9 cellular contexts compared by ENCODE assay signal in the genomic region with DNA sequence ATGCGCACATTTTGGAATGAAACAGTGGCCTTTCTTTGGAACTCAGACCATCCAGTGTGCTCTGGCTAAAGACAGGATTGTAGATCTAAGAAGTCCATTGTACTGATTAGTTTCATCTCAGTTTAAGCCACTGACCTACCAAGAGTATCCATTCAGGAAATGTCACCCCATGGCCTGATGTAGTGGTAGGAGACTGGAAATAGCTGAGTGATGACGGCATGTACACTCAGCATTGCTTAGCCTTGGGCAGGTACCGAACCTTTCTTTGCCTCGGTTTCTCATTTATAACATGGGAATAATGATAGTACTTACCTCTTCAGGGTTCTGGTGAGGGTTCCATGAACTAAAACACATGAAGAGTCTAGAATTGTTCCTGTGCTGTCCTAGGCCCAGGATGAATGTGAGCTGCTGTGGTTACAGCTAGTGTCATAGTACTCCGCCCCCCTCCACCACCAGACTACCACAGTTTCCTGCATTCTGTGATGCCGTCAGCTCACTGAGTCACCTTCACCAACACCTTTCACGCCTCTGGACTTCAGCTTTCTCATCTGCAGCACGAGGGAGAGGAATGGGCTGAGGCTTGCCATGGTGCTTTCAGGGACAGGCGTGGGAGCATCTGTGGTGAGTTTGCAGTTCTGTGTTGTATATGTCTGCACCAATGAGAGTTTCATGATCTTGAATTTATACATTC.
A peak's percentile ranks its signal among the peaks of the same experiment; 100 is the strongest.
DNase-seq lines count a peak whose midpoint lies in the region; ATAC-seq, FAIRE-seq and TF ChIP-seq lines count a peak whose summit lies in the region.
"Had no signal": no experiment of that assay in that cellular context is flagged by ENCODE, and none has a peak within 500 bp of the region (broad histone marks: within the 10 kb centered on the region; RNA-seq: fewer than 3 reads in every experiment).

No MANE protein-coding gene starts in this region.

- H3K27me3 ChIP-seq in DND-41 (ENCODE audit: insufficient read depth, low read length, poor library complexity) = no peaks in the 10 kb centered on the region
- H3K27me3 ChIP-seq: cardiac muscle cell had no signal

- in situ Hi-C loops in astrocyte of the spinal cord (cut with HindIII; ENCODE audit: low sequenced_read_pairs) = no loop called here

- H3K4me3 ChIP-seq in DND-41 (ENCODE audit: low read depth in 1 of 2, low read length in 2 of 2) = no peak overlapping the region
- no peak overlapping the region for H3K4me3 ChIP-seq in astrocyte of the spinal cord (ENCODE audit: low read depth, low read length)
- H3K4me3 ChIP-seq: cardiac muscle cell had no signal

- peak; percentile 100 for ATAC-seq in DND-41 (ENCODE audit: insufficient read depth, low read depth)
- peak; percentile 92 for ATAC-seq in GM21825 (IDR thresholded peaks at IDR 0.05; ENCODE audit: unreplicated experiment)
- ATAC-seq in omental fat pad (ENCODE audit: low FRiP score) = no peak

- DNase-seq in DND-41 (peak; percentile 84), SW480 (ENCODE audit: low spot score) (peak; percentile 80), astrocyte of the spinal cord (ENCODE audit: low read depth, low spot score) (peak; percentile 85), omental fat pad (ENCODE audit: low spot score) (no peak), COLO829 (ENCODE audit: low spot score) (no peak), GM12892 (ENCODE audit: insufficient read length) (no peak)
- peak; percentile 16 to 45 (median 43) for DNase-seq in stimulated activated CD4-positive, alpha-beta T cell treated with anti-CD3 and anti-CD28 coated beads, TNF-alpha, amount 100 ng/mL, for 4 hours (ENCODE audit: low read depth in 3 of 3)

- TF ChIP-seq CTCF in DND-41 (IDR thresholded peaks at IDR 0.05; ENCODE audit: borderline replicate concordance, extremely low read depth, low read length, poor library complexity, severe bottlenecking) (no peak), astrocyte of the spinal cord (IDR thresholded peaks at IDR 0.05; ENCODE audit: low read depth, low read length) (no peak), omental fat pad (IDR thresholded peaks at IDR 0.05) (no peak)

- H3K9ac ChIP-seq in DND-41 (ENCODE audit: low read depth, low read length) = no peak overlapping the region

- TF ChIP-seq POLR2A in GM12892 (IDR thresholded peaks at IDR 0.05; ENCODE audit: low read depth, low read length) = no peak

- H4K20me1 ChIP-seq in DND-41 (ENCODE audit: insufficient read depth, low read length) = no peaks in the 10 kb centered on the region

- H2AFZ ChIP-seq in DND-41 (ENCODE audit: low read depth, low read length) = no peak overlapping the region

- H3K9me3 ChIP-seq in DND-41 (ENCODE audit: insufficient read depth, low read length, severe bottlenecking) = no peaks in the 10 kb centered on the region

- H3K27ac ChIP-seq in DND-41 (ENCODE audit: low read length) = peak overlapping the region; percentile 40
- H3K27ac ChIP-seq: cardiac muscle cell had no signal

- peaks cover 18% of the 10 kb centered on the region for H3K4me1 ChIP-seq in DND-41 (ENCODE audit: insufficient read depth, low read length)

- H3K36me3 ChIP-seq in DND-41 (ENCODE audit: insufficient read depth, low read length) = no peaks in the 10 kb centered on the region
- H3K36me3 ChIP-seq: cardiac muscle cell had no signal

- peak overlapping the region; percentile 37 for H3K4me2 ChIP-seq in DND-41 (ENCODE audit: insufficient read depth, low read length)

- FAIRE-seq in GM12892 (lab: Jason Lieb, UNC) = no peak

- no peaks in the 10 kb centered on the region for H3K79me2 ChIP-seq in DND-41 (ENCODE audit: insufficient read depth, low read length)

Comparison
In these comparisons a context has a peak if more than half of its experiments do, and no peak if none do; other contexts are left out.
1. DNase-seq: peak in DND-41 (single experiment), SW480 (single experiment), astrocyte of the spinal cord (single experiment) and stimulated activated CD4-positive, alpha-beta T cell treated with anti-CD3 and anti-CD28 coated beads, TNF-alpha, amount 100 ng/mL, for 4 hours (3 of 3); none in omental fat pad (single experiment), COLO829 (single experiment) and GM12892 (single experiment).